ENCODE assay signal across 9 cellular contexts in genomic region chr17:76537578-76538280, GRCh38. TPM values are rescaled to one million over a fixed set of nuclear protein-coding genes. Genes with fewer than 3 reads are reported as not detected.
A peak's percentile ranks its signal among the peaks of the same experiment; 100 is the strongest.
DNase-seq lines count a peak whose midpoint lies in the region; ATAC-seq, FAIRE-seq and TF ChIP-seq lines count a peak whose summit lies in the region.
"Had no signal": no experiment of that assay in that cellular context is flagged by ENCODE, and none has a peak within 500 bp of the region (broad histone marks: within the 10 kb centered on the region; RNA-seq: fewer than 3 reads in every experiment).

CYGB (minus strand) TSS chr17:76537709; CDS start chr17:76537542, 167 bp downstream.

- peak within 1 kb of the TSS; percentile 37 for H3K4me2 ChIP-seq in keratinocyte (ENCODE audit: control insufficient read depth, extremely low read depth, insufficient read depth, low read depth, low read length)

- in situ Hi-C loops in brain microvascular endothelial cell (cut with HindIII; ENCODE audit: low pct_ligation_motif_present, low sequenced_read_pairs) = no loop called here

- no peak within 1 kb of the TSS for H2AFZ ChIP-seq in keratinocyte (ENCODE audit: control insufficient read depth, low read length)

- no peaks in the 10 kb centered on the region for H3K9me3 Mint-ChIP-seq in activated CD4-positive, alpha-beta memory T cell treated with anti-CD3 and anti-CD28 coated beads, Interleukin-2, amount 10 ng/mL, durations not matched to agents 7 days and 5 days

- H3K27ac ChIP-seq in HUES64 (ENCODE audit: low read depth, low read length) = no peak within 1 kb of the TSS
- no peak within 1 kb of the TSS for H3K27ac ChIP-seq in brain microvascular endothelial cell
- H3K27ac ChIP-seq in keratinocyte (ENCODE audit: control insufficient read depth, insufficient read depth, low read length) = no peak within 1 kb of the TSS
- H3K27ac ChIP-seq in small intestine (ENCODE audit: low read depth in 1 of 2, low read length in 1 of 2) = peak within 1 kb of the TSS in 1 of 2 donors; percentile 68

- H3K4me3 Mint-ChIP-seq in activated CD4-positive, alpha-beta memory T cell treated with anti-CD3 and anti-CD28 coated beads, Interleukin-2, amount 10 ng/mL, durations not matched to agents 7 days and 5 days = no peak within 1 kb of the TSS

- peaks cover 3% of the 10 kb centered on the region for H3K4me1 Mint-ChIP-seq in activated CD4-positive, alpha-beta memory T cell treated with anti-CD3 and anti-CD28 coated beads, Interleukin-2, amount 10 ng/mL, durations not matched to agents 7 days and 5 days

- CTCF ChIA-PET in activated CD4-positive, alpha-beta memory T cell treated with anti-CD3 and anti-CD28 coated beads, Interleukin-2, amount 10 ng/mL, durations not matched to agents 7 days and 5 days (lab: Charles Lee) = no interaction called here

- H4K20me1 ChIP-seq in keratinocyte (ENCODE audit: control insufficient read depth, extremely low read depth, insufficient read depth, low read length) = no peaks in the 10 kb centered on the region

- no peak for FAIRE-seq in keratinocyte (lab: Jason Lieb, UNC)
- no peak for FAIRE-seq in small intestine (lab: Jason Lieb, UNC)

- H3K79me2 ChIP-seq in keratinocyte (ENCODE audit: control insufficient read depth, insufficient read depth, low read length) = no peaks in the 10 kb centered on the region

- dilution Hi-C loops in keratinocyte (cut with MboI; ENCODE audit: extremely low pct_ligation_motif_present, low sequenced_read_pairs) = no loop called here

- H3K36me3 ChIP-seq in HUES64 (ENCODE audit: insufficient read depth, low read length) (no peaks in the 10 kb centered on the region), brain microvascular endothelial cell (replicated peaks) (no peaks in the 10 kb centered on the region), keratinocyte (ENCODE audit: control insufficient read depth in 2 of 2, extremely low read depth in 1 of 2, insufficient read depth in 2 of 2, low read length in 2 of 2) (no peaks in the 10 kb centered on the region), small intestine (ENCODE audit: control insufficient read depth in 2 of 2, insufficient read depth in 2 of 2, low read length in 2 of 2) (no peaks in the 10 kb centered on the region)

- H3K4me1 ChIP-seq in HUES64 (ENCODE audit: insufficient read depth, low read length) (peaks cover 10% of the 10 kb centered on the region), keratinocyte (ENCODE audit: control insufficient read depth, extremely low read depth, insufficient read depth, low read length) (peaks cover 29% of the 10 kb centered on the region), small intestine (ENCODE audit: control insufficient read depth in 2 of 2, insufficient read depth in 1 of 2, low read depth in 1 of 2, low read length in 1 of 2) (no peaks in the 10 kb centered on the region)

- DNase-seq in brain microvascular endothelial cell = no peak
- no peak for DNase-seq in keratinocyte (ENCODE audit: low read depth, low spot score)
- DNase-seq in small intestine = no peak
- DNase-seq in NCI-H2171 treated with DMSO at 0.1 percent for 48 hours (lab: John Stamatoyannopoulos, UW) = no peak
- DNase-seq in activated CD4-positive, alpha-beta memory T cell treated with anti-CD3 and anti-CD28 coated beads, Interleukin-2, amount 10 ng/mL, durations not matched to agents 7 days and 5 days = no peak
- DNase-seq in germinal center (ENCODE audit: low spot score) = no peak
- DNase-seq: NCI-H1436 treated with DMSO at 0.1 percent for 48 hours had no signal

- H3K4me3 ChIP-seq in HUES64 (ENCODE audit: low read length) (peak within 1 kb of the TSS; percentile 54), brain microvascular endothelial cell (ENCODE audit: low read depth, low read length) (peak within 1 kb of the TSS; percentile 58), keratinocyte (ENCODE audit: control insufficient read depth in 2 of 3, extremely low read depth in 1 of 3, insufficient read depth in 2 of 3, low read depth in 1 of 3, low read length in 3 of 3) (peak within 1 kb of the TSS; percentile 17 to 27 (median 25)), small intestine (ENCODE audit: low read depth in 1 of 2, low read length in 2 of 2) (peak within 1 kb of the TSS; percentile 17 to 21)

- H3K27ac Mint-ChIP-seq in activated CD4-positive, alpha-beta memory T cell treated with anti-CD3 and anti-CD28 coated beads, Interleukin-2, amount 10 ng/mL, durations not matched to agents 7 days and 5 days = no peak within 1 kb of the TSS

- H3K9me3 ChIP-seq in HUES64 (ENCODE audit: insufficient read depth, low read depth, low read length) (no peaks in the 10 kb centered on the region), keratinocyte (ENCODE audit: control insufficient read depth, low read depth, low read length) (no peaks in the 10 kb centered on the region), small intestine (ENCODE audit: control insufficient read depth, low read depth) (no peaks in the 10 kb centered on the region)

- H3K9ac ChIP-seq in HUES64 (ENCODE audit: low read depth, low read length) = peak within 1 kb of the TSS; percentile 30; the same call in 1 of the 2 replicates
- peak within 1 kb of the TSS; percentile 9 for H3K9ac ChIP-seq in keratinocyte (ENCODE audit: control insufficient read depth, extremely low read depth, insufficient read depth, low read length)

- H3K36me3 Mint-ChIP-seq in activated CD4-positive, alpha-beta memory T cell treated with anti-CD3 and anti-CD28 coated beads, Interleukin-2, amount 10 ng/mL, durations not matched to agents 7 days and 5 days (ENCODE audit: low read depth) = no peaks in the 10 kb centered on the region

- no peaks in the 10 kb centered on the region for H3K9me1 ChIP-seq in keratinocyte (ENCODE audit: control insufficient read depth, extremely low read depth, insufficient read depth, low read length)

- no peak for ATAC-seq in HG03354 (IDR thresholded peaks at IDR 0.05; ENCODE audit: poor library complexity, severe bottlenecking, unreplicated experiment)

- POLR2A ChIA-PET in activated CD4-positive, alpha-beta memory T cell treated with anti-CD3 and anti-CD28 coated beads, Interleukin-2, amount 10 ng/mL, durations not matched to agents 7 days and 5 days (lab: Charles Lee) = no interaction called here

- under 1% methylated on average over 90 of the region's 95 CpGs for whole genome bisulfite sequencing in HUES64
- WGBS in small intestine, 3 donors = 1 to 3% (median 2%) methylated on average over 46 to 95 of the region's 95 CpGs

- H3K27me3 ChIP-seq in HUES64 (ENCODE audit: insufficient read depth, low read length) (peaks cover 44% of the 10 kb centered on the region), brain microvascular endothelial cell (replicated peaks) (no peaks in the 10 kb centered on the region), keratinocyte (ENCODE audit: control insufficient read depth, extremely low read depth, insufficient read depth, low read length) (peaks cover 29% of the 10 kb centered on the region), small intestine (ENCODE audit: control insufficient read depth in 2 of 2, insufficient read depth in 2 of 2, low read length in 2 of 2) (no peaks in the 10 kb centered on the region)

- no peak for TF ChIP-seq CTCF in brain microvascular endothelial cell (IDR thresholded peaks at IDR 0.05; ENCODE audit: low read depth, low read length, missing control alignments)
- no peak for TF ChIP-seq CTCF in keratinocyte (optimal IDR thresholded peaks at IDR 0.05 in 1 of 3, IDR thresholded peaks at IDR 0.05 in 1 of 3, conservative IDR thresholded peaks at IDR 0.05 in 1 of 3; ENCODE audit: extremely low read depth in 1 of 3, insufficient read depth in 2 of 3, low read length in 3 of 3)

- peaks cover 49% of the 10 kb centered on the region for H3K27me3 Mint-ChIP-seq in activated CD4-positive, alpha-beta memory T cell treated with anti-CD3 and anti-CD28 coated beads, Interleukin-2, amount 10 ng/mL, durations not matched to agents 7 days and 5 days

RNA-seq across cellular contexts. Expression of gene CYGB, which starts in this region (rescaled TPM):
- 1.4 TPM for polyA plus RNA-seq in HUES64 (2013, experiment 1 of 2)
- 1.9 TPM for polyA plus RNA-seq in HUES64 (2013, experiment 2 of 2)
- 10.3 to 26.1 TPM (median 15.3 TPM) in 3 replicates for polyA plus RNA-seq in keratinocyte
- polyA plus RNA-seq in keratinocyte (2011; ENCODE audit: low read depth) = 2.1 TPM
- polyA plus RNA-seq in keratinocyte (2011; cell fraction: cytosol; rRNA removed) = 15.3 and 37.7 TPM in 2 replicates
- polyA plus RNA-seq in keratinocyte (2011; cell fraction: nucleus; rRNA removed) = 15.4 and 26.2 TPM in 2 replicates
- 6.2 and 33.8 TPM in 2 replicates for polyA plus RNA-seq in keratinocyte (2012; ENCODE audit: low replicate concordance)
- 9.0 to 17.2 TPM (median 11.8 TPM) in 3 replicates for polyA minus RNA-seq in keratinocyte
- polyA minus RNA-seq in keratinocyte (2011; cell fraction: cytosol; rRNA and poly(A)+ RNA removed) = 42.6 TPM
- 12.3 and 17.7 TPM in 2 replicates for polyA minus RNA-seq in keratinocyte (2011; cell fraction: nucleus; rRNA and poly(A)+ RNA removed)
- polyA plus RNA-seq in small intestine = 10 to 100 TPM in 2 of 3 donors, 1 to 10 TPM in 1; 1.1 to 35.4 (median 13.2) TPM
- not detected for total RNA-seq in activated CD4-positive, alpha-beta memory T cell treated with anti-CD3 and anti-CD28 coated beads, Interleukin-2, amount 10 ng/mL, durations not matched to agents 7 days and 5 days
